12 cellular contexts compared by ENCODE assay signal in genomic region chr2:119487434-119488244, GRCh38. TPM values are rescaled to one million over a fixed set of nuclear protein-coding genes. Genes with fewer than 3 reads are reported as not detected.
DNase-seq lines count a peak whose midpoint lies in the region; ATAC-seq, FAIRE-seq and TF ChIP-seq lines count a peak whose summit lies in the region.
"Had no signal": no experiment of that assay in that cellular context is flagged by ENCODE, and none has a peak within 500 bp of the region (broad histone marks: within the 10 kb centered on the region; RNA-seq: fewer than 3 reads in every experiment).

No MANE protein-coding gene starts in this region.

- peak; percentile 91 for ATAC-seq in HG02943 (IDR thresholded peaks at IDR 0.05; ENCODE audit: low read depth, unreplicated experiment)

- no peak overlapping the region for H3K9ac ChIP-seq in endodermal cell (ENCODE audit: extremely low read depth, low read length, poor library complexity, severe bottlenecking)

- no peak for FAIRE-seq in small intestine (lab: Jason Lieb, UNC)
- FAIRE-seq in GM12891 (lab: Jason Lieb, UNC) = no peak
- FAIRE-seq: G401.6 had no signal

- H3K27me3 ChIP-seq in endodermal cell (ENCODE audit: control insufficient read depth, insufficient read depth, low read length, poor library complexity, severe bottlenecking) = no peaks in the 10 kb centered on the region
- H3K27me3 ChIP-seq in small intestine (ENCODE audit: control insufficient read depth in 2 of 2, insufficient read depth in 2 of 2, low read length in 2 of 2) = no peaks in the 10 kb centered on the region

- TF ChIP-seq POLR2A in GM19099 (IDR thresholded peaks at IDR 0.05; ENCODE audit: extremely low read depth, insufficient read length, low read depth) (peak; percentile 42), GM12891 (IDR thresholded peaks at IDR 0.05; ENCODE audit: low read depth, low read length) (no peak)

- 72 to 78% methylated on average over 1 to 9 of the region's 9 CpGs for WGBS in endodermal cell (ENCODE audit: insufficient coverage in 1 of 2, insufficient read length in 1 of 2), 2 experiments
- 12 to 20% (median 13%) methylated on average over 9 of the region's 9 CpGs for WGBS in small intestine, 3 donors

- H3K36me3 Mint-ChIP-seq in endodermal cell (ENCODE audit: low read depth) = no peaks in the 10 kb centered on the region
- H3K36me3 Mint-ChIP-seq in activated T-helper 1 cell treated with anti-CD3 and anti-CD28 coated beads, Interleukin-12 subunit alpha, Interleukin-12 subunit beta, Interleukin-2, Interleukin-4 antibody, amounts not matched to agents 30 ng/mL and 10 ng/mL and 1 ng/mL, durations not matched to agents 14 hours and 24 hours and 36 hours (ENCODE audit: low read depth) = no peaks in the 10 kb centered on the region

- H3K27ac Mint-ChIP-seq in endodermal cell = peak overlapping the region; percentile 18
- no peak overlapping the region for H3K27ac Mint-ChIP-seq in activated T-helper 1 cell treated with anti-CD3 and anti-CD28 coated beads, Interleukin-12 subunit alpha, Interleukin-12 subunit beta, Interleukin-2, Interleukin-4 antibody, amounts not matched to agents 30 ng/mL and 10 ng/mL and 1 ng/mL, durations not matched to agents 14 hours and 24 hours and 36 hours
- H3K27ac Mint-ChIP-seq: dendritic cell treated with granulocyte-macrophage colony-stimulating factor and Interleukin-4, amounts not matched to agents 40 ng/mL and 50 ng/mL, for 4 days had no signal

- peak overlapping the region; percentile 12 for H3K4me3 Mint-ChIP-seq in endodermal cell
- H3K4me3 Mint-ChIP-seq in activated T-helper 1 cell treated with anti-CD3 and anti-CD28 coated beads, Interleukin-12 subunit alpha, Interleukin-12 subunit beta, Interleukin-2, Interleukin-4 antibody, amounts not matched to agents 30 ng/mL and 10 ng/mL and 1 ng/mL, durations not matched to agents 14 hours and 24 hours and 36 hours = no peak overlapping the region
- H3K4me3 Mint-ChIP-seq: dendritic cell treated with granulocyte-macrophage colony-stimulating factor and Interleukin-4, amounts not matched to agents 40 ng/mL and 50 ng/mL, for 4 days had no signal

- no peak overlapping the region for H3K27ac ChIP-seq in endodermal cell (ENCODE audit: low read depth, low read length)
- peak overlapping the region; percentile 87 to 96 for H3K27ac ChIP-seq in small intestine (ENCODE audit: low read depth in 1 of 2, low read length in 1 of 2)

- H3K4me1 ChIP-seq in endodermal cell (ENCODE audit: control insufficient read depth, insufficient read depth, low read length) (peaks cover 29% of the 10 kb centered on the region), small intestine (ENCODE audit: control insufficient read depth in 2 of 2, insufficient read depth in 1 of 2, low read depth in 1 of 2, low read length in 1 of 2) (peaks cover 0 to 4% of the 10 kb centered on the region in 2 donors)

- no peak for TF ChIP-seq CTCF in endodermal cell (conservative IDR thresholded peaks at IDR 0.05)

- peaks cover 60% of the 10 kb centered on the region for H3K4me1 Mint-ChIP-seq in endodermal cell
- H3K4me1 Mint-ChIP-seq in activated T-helper 1 cell treated with anti-CD3 and anti-CD28 coated beads, Interleukin-12 subunit alpha, Interleukin-12 subunit beta, Interleukin-2, Interleukin-4 antibody, amounts not matched to agents 30 ng/mL and 10 ng/mL and 1 ng/mL, durations not matched to agents 14 hours and 24 hours and 36 hours (ENCODE audit: low read depth) = no peaks in the 10 kb centered on the region

- intact Hi-C loops in activated T-helper 1 cell treated with anti-CD3 and anti-CD28 coated beads, Interleukin-12 subunit alpha, Interleukin-12 subunit beta, Interleukin-2, Interleukin-4 antibody, amounts not matched to agents 30 ng/mL and 10 ng/mL and 1 ng/mL, durations not matched to agents 14 hours and 24 hours and 36 hours (cut with micrococcal nuclease) = no loop called here

- H3K36me3 ChIP-seq in endodermal cell (ENCODE audit: control insufficient read depth, insufficient read depth, low read length) (no peaks in the 10 kb centered on the region), small intestine (ENCODE audit: control insufficient read depth in 2 of 2, insufficient read depth in 2 of 2, low read length in 2 of 2) (no peaks in the 10 kb centered on the region)

- H3K4me3 ChIP-seq in endodermal cell (ENCODE audit: low read length) (no peak overlapping the region), small intestine (ENCODE audit: low read depth in 1 of 2, low read length in 2 of 2) (no peak overlapping the region)

- no peaks in the 10 kb centered on the region for H3K9me3 Mint-ChIP-seq in endodermal cell
- no peaks in the 10 kb centered on the region for H3K9me3 Mint-ChIP-seq in activated T-helper 1 cell treated with anti-CD3 and anti-CD28 coated beads, Interleukin-12 subunit alpha, Interleukin-12 subunit beta, Interleukin-2, Interleukin-4 antibody, amounts not matched to agents 30 ng/mL and 10 ng/mL and 1 ng/mL, durations not matched to agents 14 hours and 24 hours and 36 hours
- H3K9me3 Mint-ChIP-seq: dendritic cell treated with granulocyte-macrophage colony-stimulating factor and Interleukin-4, amounts not matched to agents 40 ng/mL and 50 ng/mL, for 4 days had no signal

- DNase-seq in endodermal cell (peak; percentile 60), small intestine (peak; percentile 96), amygdala (lab: John Stamatoyannopoulos, UW) (no peak), GM12891 (ENCODE audit: insufficient read length, low spot score) (no peak), OCI-M2 (lab: John Stamatoyannopoulos, UW; ENCODE audit: unreplicated experiment) (no peak)
- DNase-seq in activated T-helper 1 cell treated with anti-CD3 and anti-CD28 coated beads, Interleukin-12 subunit alpha, Interleukin-12 subunit beta, Interleukin-2, Interleukin-4 antibody, amounts not matched to agents 30 ng/mL and 10 ng/mL and 1 ng/mL, durations not matched to agents 14 hours and 24 hours and 36 hours (ENCODE audit: low spot score) = no peak
- DNase-seq: mammary epithelial cell had no signal

- peaks cover 12% of the 10 kb centered on the region for H3K27me3 Mint-ChIP-seq in endodermal cell (ENCODE audit: insufficient read depth)
- no peaks in the 10 kb centered on the region for H3K27me3 Mint-ChIP-seq in activated T-helper 1 cell treated with anti-CD3 and anti-CD28 coated beads, Interleukin-12 subunit alpha, Interleukin-12 subunit beta, Interleukin-2, Interleukin-4 antibody, amounts not matched to agents 30 ng/mL and 10 ng/mL and 1 ng/mL, durations not matched to agents 14 hours and 24 hours and 36 hours (ENCODE audit: insufficient read depth)

- H3K9me3 ChIP-seq in endodermal cell (ENCODE audit: control insufficient read depth, low read length) = no peaks in the 10 kb centered on the region
- H3K9me3 ChIP-seq in small intestine (ENCODE audit: control insufficient read depth, low read depth) = no peaks in the 10 kb centered on the region

TF ChIP-seq in GM12891, 5 proteins besides CTCF, POLR2A, EP300 and RAD21:
- TF ChIP-seq TAF1 (IDR thresholded peaks at IDR 0.05; ENCODE audit: low read depth, low read length) (no peak), SPI1 (IDR thresholded peaks at IDR 0.05; ENCODE audit: low read depth, low read length) (no peak), POLR2AphosphoS5 (IDR thresholded peaks at IDR 0.05; ENCODE audit: low read depth, low read length) (no peak), PAX5 (IDR thresholded peaks at IDR 0.05; ENCODE audit: insufficient read depth, low read length, severe bottlenecking) (no peak), POU2F2 (IDR thresholded peaks at IDR 0.05; ENCODE audit: low read depth, low read length) (no peak)
TF ChIP-seq in GM12891: peak in this region for 0.

RNA-seq across cellular contexts. Expression of gene SCTR, which starts 36.6 kb away (rescaled TPM):
- under 1 TPM; 0.20 to 0.49 TPM for total RNA-seq in endodermal cell
- 0.25 TPM for polyA plus RNA-seq in endodermal cell (2013, experiment 1 of 2)
- polyA plus RNA-seq in endodermal cell (2013, experiment 2 of 2) = 0.41 TPM
- polyA plus RNA-seq in small intestine = 10 to 100 TPM; 15.0 to 48.8 (median 43.5) TPM
- not detected for polyA plus RNA-seq in GM12891 (2012; ENCODE audit: low read depth, missing spikeins)
- total RNA-seq in activated T-helper 1 cell treated with anti-CD3 and anti-CD28 coated beads, Interleukin-12 subunit alpha, Interleukin-12 subunit beta, Interleukin-2, Interleukin-4 antibody, amounts not matched to agents 30 ng/mL and 10 ng/mL and 1 ng/mL, durations not matched to agents 14 hours and 24 hours and 36 hours = not detected in 2 replicates
- total RNA-seq: activated CD8-positive, alpha-beta memory T cell treated with anti-CD3 and anti-CD28 coated beads for 36 hours; mammary epithelial cell had no signal
- polyA plus RNA-seq: mammary epithelial cell had no signal

RNA-seq across cellular contexts. Expression of gene TMEM37, which starts 56.0 kb away (rescaled TPM):
- 10 to 100 TPM; 12.0 to 16.2 TPM for total RNA-seq in endodermal cell
- 4.8 TPM for polyA plus RNA-seq in endodermal cell (2013, experiment 1 of 2)
- polyA plus RNA-seq in endodermal cell (2013, experiment 2 of 2) = 3.5 TPM
- polyA plus RNA-seq in small intestine = 100 to 1,000 TPM in 1 of 3 donors, 10 to 100 TPM in 2; 43.2 to 124 (median 75.9) TPM
- polyA plus RNA-seq in GM12891 (2012; ENCODE audit: low read depth, missing spikeins) = 0.31 TPM
- not detected in 2 replicates for total RNA-seq in activated T-helper 1 cell treated with anti-CD3 and anti-CD28 coated beads, Interleukin-12 subunit alpha, Interleukin-12 subunit beta, Interleukin-2, Interleukin-4 antibody, amounts not matched to agents 30 ng/mL and 10 ng/mL and 1 ng/mL, durations not matched to agents 14 hours and 24 hours and 36 hours
- total RNA-seq: activated CD8-positive, alpha-beta memory T cell treated with anti-CD3 and anti-CD28 coated beads for 36 hours; mammary epithelial cell had no signal

RNA-seq across cellular contexts. Expression of gene CFAP221, which starts 56.6 kb away (rescaled TPM):
- total RNA-seq in endodermal cell = 10 to 100 TPM in 1 of 2 donors, 1 to 10 TPM in 1; 10.0 to 18.0 TPM
- polyA plus RNA-seq in endodermal cell (2013, experiment 1 of 2) = 6.9 TPM
- 7.5 TPM for polyA plus RNA-seq in endodermal cell (2013, experiment 2 of 2)
- 10 to 100 TPM in 1 of 3 donors, 1 to 10 TPM in 2; 2.2 to 10.3 (median 3.0) TPM for polyA plus RNA-seq in small intestine
- polyA plus RNA-seq in GM12891 (2012; ENCODE audit: low read depth, missing spikeins) = not detected
- total RNA-seq in activated T-helper 1 cell treated with anti-CD3 and anti-CD28 coated beads, Interleukin-12 subunit alpha, Interleukin-12 subunit beta, Interleukin-2, Interleukin-4 antibody, amounts not matched to agents 30 ng/mL and 10 ng/mL and 1 ng/mL, durations not matched to agents 14 hours and 24 hours and 36 hours = not detected in 2 replicates
- total RNA-seq: activated CD8-positive, alpha-beta memory T cell treated with anti-CD3 and anti-CD28 coated beads for 36 hours; mammary epithelial cell had no signal
- polyA plus RNA-seq: mammary epithelial cell had no signal

Comparison
In these comparisons a context has a peak if more than half of its experiments do, and no peak if none do; other contexts are left out.
1. DNase-seq: peak in endodermal cell (single experiment) and small intestine (single experiment); none in amygdala (0 of 56), GM12891 (single experiment), OCI-M2 (single experiment) and activated T-helper 1 cell treated with anti-CD3 and anti-CD28 coated beads, Interleukin-12 subunit alpha, Interleukin-12 subunit beta, Interleukin-2, Interleukin-4 antibody, amounts not matched to agents 30 ng/mL and 10 ng/mL and 1 ng/mL, durations not matched to agents 14 hours and 24 hours and 36 hours (single experiment).
2. RNA of gene TMEM37, which starts 56.0 kb away (total RNA-seq): 12.0 to 16.2 TPM in endodermal cell; not detected in activated T-helper 1 cell treated with anti-CD3 and anti-CD28 coated beads, Interleukin-12 subunit alpha, Interleukin-12 subunit beta, Interleukin-2, Interleukin-4 antibody, amounts not matched to agents 30 ng/mL and 10 ng/mL and 1 ng/mL, durations not matched to agents 14 hours and 24 hours and 36 hours; every median in the first group is over 10 times any median in the second.